In the genomic region with DNA sequence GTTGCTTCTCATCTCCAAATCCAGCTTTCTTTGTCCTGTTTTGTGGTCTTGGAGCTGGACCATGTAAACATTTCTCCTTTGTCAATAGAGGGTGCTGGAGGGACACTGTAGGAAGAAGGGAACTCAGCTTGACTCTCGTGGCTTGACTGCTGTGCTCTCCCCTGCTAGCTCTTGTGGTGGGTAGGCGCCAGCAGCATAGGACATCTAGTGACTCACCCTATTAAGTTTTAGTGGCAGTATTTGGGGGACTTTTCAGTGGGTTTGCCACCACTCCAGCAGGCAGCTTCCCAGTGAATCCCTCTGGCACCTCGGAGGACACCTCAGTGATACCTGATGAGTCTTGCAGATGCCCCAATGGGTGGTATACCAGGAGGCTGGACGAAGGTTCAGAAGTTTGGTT, we compare ENCODE assay signal across 1 cellular context.
TF ChIP-seq lines count a peak whose summit lies in the region.

No MANE protein-coding gene starts in this region.

TF ChIP-seq in GM23338, 12 proteins besides CTCF, POLR2A, EP300 and RAD21 (continued from another document):
- no peak for TF ChIP-seq EZH2 (IDR thresholded peaks at IDR 0.05; ENCODE audit: low read depth, unreplicated experiment)
- no peak for TF ChIP-seq EZH2phosphoT487 (IDR thresholded peaks at IDR 0.05; ENCODE audit: unreplicated experiment)
- TF ChIP-seq, protein P1, sequence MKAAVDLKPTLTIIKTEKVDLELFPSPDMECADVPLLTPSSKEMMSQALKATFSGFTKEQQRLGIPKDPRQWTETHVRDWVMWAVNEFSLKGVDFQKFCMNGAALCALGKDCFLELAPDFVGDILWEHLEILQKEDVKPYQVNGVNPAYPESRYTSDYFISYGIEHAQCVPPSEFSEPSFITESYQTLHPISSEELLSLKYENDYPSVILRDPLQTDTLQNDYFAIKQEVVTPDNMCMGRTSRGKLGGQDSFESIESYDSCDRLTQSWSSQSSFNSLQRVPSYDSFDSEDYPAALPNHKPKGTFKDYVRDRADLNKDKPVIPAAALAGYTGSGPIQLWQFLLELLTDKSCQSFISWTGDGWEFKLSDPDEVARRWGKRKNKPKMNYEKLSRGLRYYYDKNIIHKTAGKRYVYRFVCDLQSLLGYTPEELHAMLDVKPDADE (IDR thresholded peaks at IDR 0.05), result no peak
- no peak for TF ChIP-seq ZNF331 (CRISPR knock-in tag; IDR thresholded peaks at IDR 0.05; ENCODE audit: low read depth)
- TF ChIP-seq, protein P2, sequence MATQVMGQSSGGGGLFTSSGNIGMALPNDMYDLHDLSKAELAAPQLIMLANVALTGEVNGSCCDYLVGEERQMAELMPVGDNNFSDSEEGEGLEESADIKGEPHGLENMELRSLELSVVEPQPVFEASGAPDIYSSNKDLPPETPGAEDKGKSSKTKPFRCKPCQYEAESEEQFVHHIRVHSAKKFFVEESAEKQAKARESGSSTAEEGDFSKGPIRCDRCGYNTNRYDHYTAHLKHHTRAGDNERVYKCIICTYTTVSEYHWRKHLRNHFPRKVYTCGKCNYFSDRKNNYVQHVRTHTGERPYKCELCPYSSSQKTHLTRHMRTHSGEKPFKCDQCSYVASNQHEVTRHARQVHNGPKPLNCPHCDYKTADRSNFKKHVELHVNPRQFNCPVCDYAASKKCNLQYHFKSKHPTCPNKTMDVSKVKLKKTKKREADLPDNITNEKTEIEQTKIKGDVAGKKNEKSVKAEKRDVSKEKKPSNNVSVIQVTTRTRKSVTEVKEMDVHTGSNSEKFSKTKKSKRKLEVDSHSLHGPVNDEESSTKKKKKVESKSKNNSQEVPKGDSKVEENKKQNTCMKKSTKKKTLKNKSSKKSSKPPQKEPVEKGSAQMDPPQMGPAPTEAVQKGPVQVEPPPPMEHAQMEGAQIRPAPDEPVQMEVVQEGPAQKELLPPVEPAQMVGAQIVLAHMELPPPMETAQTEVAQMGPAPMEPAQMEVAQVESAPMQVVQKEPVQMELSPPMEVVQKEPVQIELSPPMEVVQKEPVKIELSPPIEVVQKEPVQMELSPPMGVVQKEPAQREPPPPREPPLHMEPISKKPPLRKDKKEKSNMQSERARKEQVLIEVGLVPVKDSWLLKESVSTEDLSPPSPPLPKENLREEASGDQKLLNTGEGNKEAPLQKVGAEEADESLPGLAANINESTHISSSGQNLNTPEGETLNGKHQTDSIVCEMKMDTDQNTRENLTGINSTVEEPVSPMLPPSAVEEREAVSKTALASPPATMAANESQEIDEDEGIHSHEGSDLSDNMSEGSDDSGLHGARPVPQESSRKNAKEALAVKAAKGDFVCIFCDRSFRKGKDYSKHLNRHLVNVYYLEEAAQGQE (IDR thresholded peaks at IDR 0.05; ENCODE audit: unreplicated experiment), result no peak
